18 cellular contexts compared by ENCODE assay signal in genomic region chrX:18624599-18624998, GRCh38. TPM values are rescaled to one million over a fixed set of nuclear protein-coding genes. Genes with fewer than 3 reads are reported as not detected.
DNase-seq lines count a peak whose midpoint lies in the region; ATAC-seq and TF ChIP-seq lines count a peak whose summit lies in the region.
"Had no signal": no experiment of that assay in that cellular context is flagged by ENCODE, and none has a peak within 500 bp of the region (broad histone marks: within the 10 kb centered on the region; RNA-seq: fewer than 3 reads in every experiment).

No MANE protein-coding gene starts in this region.

- no peak for TF ChIP-seq POLR2A in body of pancreas (IDR thresholded peaks at IDR 0.05)
- no peak for TF ChIP-seq POLR2A in stomach (IDR thresholded peaks at IDR 0.05)

- H3K4me1 Mint-ChIP-seq in progenitor cell of endocrine pancreas (ENCODE audit: low read depth) = peaks cover 33% of the 10 kb centered on the region
- H3K4me1 Mint-ChIP-seq: CD4-positive, alpha-beta memory T cell; H9 had no signal

- no peaks in the 10 kb centered on the region for H3K9me3 ChIP-seq in body of pancreas
- no peaks in the 10 kb centered on the region for H3K9me3 ChIP-seq in stomach
- H3K9me3 ChIP-seq: Caco-2 had no signal

- TF ChIP-seq EP300 in stomach (IDR thresholded peaks at IDR 0.05) = no peak

- H3K36me3 ChIP-seq in body of pancreas (replicated peaks in 1 of 2; ENCODE audit: insufficient read depth in 1 of 2, low read depth in 2 of 2) = no peaks in the 10 kb centered on the region
- H3K36me3 ChIP-seq in stomach = peaks cover 0 to 22% (median 14%) of the 10 kb centered on the region in 4 donors

- H3K27me3 ChIP-seq in body of pancreas (no peaks in the 10 kb centered on the region), stomach (no peaks in the 10 kb centered on the region)

- no peaks in the 10 kb centered on the region for H3K27me3 Mint-ChIP-seq in progenitor cell of endocrine pancreas
- H3K27me3 Mint-ChIP-seq: CD4-positive, alpha-beta memory T cell had no signal

- H3K4me3 Mint-ChIP-seq in progenitor cell of endocrine pancreas (ENCODE audit: low read depth) = peak overlapping the region; percentile 48
- H3K4me3 Mint-ChIP-seq: CD4-positive, alpha-beta memory T cell; GM23338; H9 had no signal

- H3K36me3 Mint-ChIP-seq in progenitor cell of endocrine pancreas (ENCODE audit: insufficient read depth) = peaks cover 13% of the 10 kb centered on the region

- peak overlapping the region in 3 of 4 donors; percentile 6 to 61 (median 44) for H3K27ac ChIP-seq in body of pancreas
- peak overlapping the region in 2 of 5 donors; percentile 20 to 35 for H3K27ac ChIP-seq in stomach

- ATAC-seq in body of pancreas = no peak
- ATAC-seq in left colon = peak; percentile 87
- no peak for ATAC-seq in GM18867 (IDR thresholded peaks at IDR 0.05; ENCODE audit: unreplicated experiment)
- ATAC-seq: GM23338, HCT116 had no signal

- intact Hi-C loops in body of pancreas (cut with DNase I) = no loop called here
- intact Hi-C loops in left colon (cut with DNase I, micrococcal nuclease) = no loop called here
- intact Hi-C loops in stomach (cut with DNase I; ENCODE audit: low total_unique reads) = no loop called here

- DNase-seq in body of pancreas (no peak), left colon (no peak), progenitor cell of endocrine pancreas (ENCODE audit: low spot score, unreplicated experiment) (no peak), nucleus accumbens (lab: John Stamatoyannopoulos, UW) (no peak), stomach (no peak)
- DNase-seq: C1 segment of cervical spinal cord; Caco-2; CD4-positive, alpha-beta memory T cell; DMS153; DND-41; H9 had no signal

- H3K4me3 ChIP-seq in body of pancreas (no peak overlapping the region), stomach (no peak overlapping the region)
- H3K4me3 ChIP-seq: GM23338 had no signal

- H3K9me3 Mint-ChIP-seq in progenitor cell of endocrine pancreas (ENCODE audit: low read depth) = peaks cover 9% of the 10 kb centered on the region
- H3K9me3 Mint-ChIP-seq: GM23338 had no signal

- H3K27ac Mint-ChIP-seq in progenitor cell of endocrine pancreas = peak overlapping the region; percentile 88
- H3K27ac Mint-ChIP-seq: GM23338, H9 had no signal

- TF ChIP-seq CTCF in body of pancreas (IDR thresholded peaks at IDR 0.05) (no peak), progenitor cell of endocrine pancreas (IDR thresholded peaks at IDR 0.05; ENCODE audit: unreplicated experiment) (no peak), stomach (IDR thresholded peaks at IDR 0.05) (no peak)

- WGBS in body of pancreas, 2 donors = 78 to 93% methylated on average over 2 of the region's 2 CpGs
- 32 to 81% (median 66%) methylated on average over 2 of the region's 2 CpGs for WGBS in stomach, 5 donors

- H3K4me1 ChIP-seq in body of pancreas (peaks cover 37% of the 10 kb centered on the region), stomach (peaks cover 0 to 8% (median 4%) of the 10 kb centered on the region in 4 donors)

RNA-seq across cellular contexts. Expression of gene RS1, which starts 47.3 kb away (rescaled TPM):
- total RNA-seq in body of pancreas (not detected), left colon (not detected), progenitor cell of endocrine pancreas (not detected in 2 replicates), stomach (not detected)
- polyA plus RNA-seq in stomach = not detected
- total RNA-seq: A172; A673; CD4-positive, alpha-beta memory T cell; GM23338; H4; H9 had no signal
- polyA plus RNA-seq: BJ; CD4-positive, alpha-beta memory T cell; GM23338 had no signal
